In genomic region chr7:56801774-56802173, GRCh38 we compare ENCODE assay signal across 4 cellular contexts.
DNase-seq lines count a peak whose midpoint lies in the region; ATAC-seq and TF ChIP-seq lines count a peak whose summit lies in the region.
"Not testable (repeated sequence)": the region's sequence is repeated elsewhere in the genome, so short reads cannot be mapped to it uniquely, and the experiment has no call there.

No MANE protein-coding gene starts in this region.

- not testable (repeated sequence) for H3K9me3 Mint-ChIP-seq in stimulated activated memory B cell treated with anti-CD40 and anti-IgM and Interleukin-4, amounts not matched to agents 10 μg/mL and 1 μg/mL and 100 μg/mL, for 72 hours

- ATAC-seq in lower lobe of right lung = peak; percentile 21 to 47
- ATAC-seq in sciatic nerve = peak; percentile 17
- peak; percentile 39 for ATAC-seq in stimulated activated memory B cell treated with anti-CD40 and anti-IgM and Interleukin-4, amounts not matched to agents 10 μg/mL and 1 μg/mL and 100 μg/mL, for 72 hours
- ATAC-seq in upper lobe of right lung = peak; percentile 20

- DNase-seq in lower lobe of right lung; sciatic nerve (ENCODE audit: low spot score): not testable (repeated sequence)
- DNase-seq in upper lobe of right lung = peak; percentile 37

- not testable (repeated sequence) for H3K4me3 Mint-ChIP-seq in stimulated activated memory B cell treated with anti-CD40 and anti-IgM and Interleukin-4, amounts not matched to agents 10 μg/mL and 1 μg/mL and 100 μg/mL, for 72 hours

- H3K4me1 Mint-ChIP-seq in stimulated activated memory B cell treated with anti-CD40 and anti-IgM and Interleukin-4, amounts not matched to agents 10 μg/mL and 1 μg/mL and 100 μg/mL, for 72 hours = not testable (repeated sequence)

- H3K36me3 ChIP-seq in lower lobe of right lung, upper lobe of right lung: not testable (repeated sequence)

- not testable (repeated sequence) for H3K36me3 Mint-ChIP-seq in stimulated activated memory B cell treated with anti-CD40 and anti-IgM and Interleukin-4, amounts not matched to agents 10 μg/mL and 1 μg/mL and 100 μg/mL, for 72 hours

- H3K9me3 ChIP-seq in lower lobe of right lung, upper lobe of right lung: not testable (repeated sequence)

- not testable (repeated sequence) for H3K4me3 ChIP-seq in lower lobe of right lung, upper lobe of right lung

- H3K27me3 Mint-ChIP-seq in stimulated activated memory B cell treated with anti-CD40 and anti-IgM and Interleukin-4, amounts not matched to agents 10 μg/mL and 1 μg/mL and 100 μg/mL, for 72 hours = not testable (repeated sequence)

- not testable (repeated sequence) for H3K27ac ChIP-seq in lower lobe of right lung, upper lobe of right lung

- intact Hi-C loops in lower lobe of right lung (cut with DNase I); sciatic nerve (cut with DNase I); upper lobe of right lung (cut with DNase I): not testable (repeated sequence)

- H3K4me1 ChIP-seq in lower lobe of right lung, upper lobe of right lung: not testable (repeated sequence)

- not testable (repeated sequence) for TF ChIP-seq CTCF in lower lobe of right lung (IDR thresholded peaks at IDR 0.05); upper lobe of right lung (IDR thresholded peaks at IDR 0.05)

- H3K27ac Mint-ChIP-seq in stimulated activated memory B cell treated with anti-CD40 and anti-IgM and Interleukin-4, amounts not matched to agents 10 μg/mL and 1 μg/mL and 100 μg/mL, for 72 hours = not testable (repeated sequence)

- H3K27me3 ChIP-seq in lower lobe of right lung (ENCODE audit: low read depth); upper lobe of right lung: not testable (repeated sequence)
